ENCODE assay signal across 1 cellular context in genomic region chr17:8300226-8300625, GRCh38.
TF ChIP-seq lines count a peak whose summit lies in the region.

No MANE protein-coding gene starts in this region.

TF ChIP-seq in A549, 52 proteins besides CTCF, POLR2A, EP300 and RAD21:
- TF ChIP-seq HOXB13 (CRISPR knock-in tag; IDR thresholded peaks at IDR 0.05; ENCODE audit: low read depth), result no peak
- TF ChIP-seq RFX5 (IDR thresholded peaks at IDR 0.05), result no peak
- TF ChIP-seq TP53 (CRISPR knock-in tag; IDR thresholded peaks at IDR 0.05), result no peak
- no peak for TF ChIP-seq HEYL (CRISPR knock-in tag; IDR thresholded peaks at IDR 0.05)
- no peak for TF ChIP-seq CBX8 (IDR thresholded peaks at IDR 0.05)
- TF ChIP-seq ZFP36 (IDR thresholded peaks at IDR 0.05; ENCODE audit: borderline replicate concordance, partially characterized antibody), result no peak
- TF ChIP-seq RARB (CRISPR knock-in tag; IDR thresholded peaks at IDR 0.05), result no peak
- TF ChIP-seq MAX (IDR thresholded peaks at IDR 0.05), result no peak
- no peak for TF ChIP-seq CBX2 (IDR thresholded peaks at IDR 0.05; ENCODE audit: borderline replicate concordance, low read depth)
- TF ChIP-seq HOXA7 (CRISPR knock-in tag; IDR thresholded peaks at IDR 0.05), result no peak
- TF ChIP-seq PHF8 (IDR thresholded peaks at IDR 0.05; ENCODE audit: borderline replicate concordance, low read depth), result no peak
- TF ChIP-seq EHF (CRISPR knock-in tag; IDR thresholded peaks at IDR 0.05), result no peak
- no peak for TF ChIP-seq FOSB (CRISPR knock-in tag; IDR thresholded peaks at IDR 0.05)
- no peak for TF ChIP-seq FOXS1 (CRISPR knock-in tag; IDR thresholded peaks at IDR 0.05)
- no peak for TF ChIP-seq CHD4 (IDR thresholded peaks at IDR 0.05; ENCODE audit: borderline replicate concordance)
TF ChIP-seq in A549: peak in this region for 0.
